In genomic region chr2:62034715-62035114, GRCh38 we compare ENCODE assay signal across 22 cellular contexts.
"Had no signal": no experiment of that assay in that cellular context is flagged by ENCODE, and none has a peak within 500 bp of the region (broad histone marks: within the 10 kb centered on the region; RNA-seq: fewer than 3 reads in every experiment).

No MANE protein-coding gene starts in this region.

- H2AFZ ChIP-seq: hepatocyte had no signal

- H3K4me3 ChIP-seq: esophagus muscularis mucosa, hepatocyte, lung, spleen, testis, tibial nerve had no signal

- H3K27ac Mint-ChIP-seq: dendritic cell treated with granulocyte-macrophage colony-stimulating factor and Interleukin-4, amounts not matched to agents 40 ng/mL and 50 ng/mL, for 4 days; effector memory CD8-positive, alpha-beta T cell; naive thymus-derived CD4-positive, alpha-beta T cell; nephron progenitor cell; stimulated activated memory B cell treated with anti-CD40 and anti-IgM and Interleukin-4, amounts not matched to agents 10 μg/mL and 1 μg/mL and 100 μg/mL, for 72 hours; stimulated activated naive CD8-positive, alpha-beta T cell treated with anti-CD3 and anti-CD28 coated beads, Interleukin-15, amount 100 ng/mL, for 72 hours had no signal

- H3K4me1 ChIP-seq: esophagus muscularis mucosa, testis, tibial nerve had no signal

- H3K4me2 ChIP-seq: hepatocyte had no signal

- H3K9me3 ChIP-seq: esophagus muscularis mucosa, spleen, testis, tibial nerve had no signal

- DNase-seq: effector memory CD8-positive, alpha-beta T cell; foreskin keratinocyte; head of caudate nucleus; left colon; left ventricle myocardium superior; mesendoderm; naive thymus-derived CD4-positive, alpha-beta T cell; nephron progenitor cell; spleen; stimulated activated CD4-positive, alpha-beta T cell treated with anti-CD3 and anti-CD28 coated beads, Interleukin-15, amount 100 ng/mL, for 24 hours; stimulated activated CD4-positive, alpha-beta T cell treated with anti-CD3 and anti-CD28 coated beads, Interleukin-1b, Interleukin-23, amount 100 ng/mL, for 48 hours; stimulated activated CD4-positive, alpha-beta T cell treated with anti-CD3 and anti-CD28 coated beads, Interleukin-4, amount 100 ng/mL, for 24 hours; stimulated activated naive CD8-positive, alpha-beta T cell treated with anti-CD3 and anti-CD28 coated beads, Interleukin-15, amount 100 ng/mL, for 72 hours; testis had no signal

- H3K27ac ChIP-seq: epithelial cell of prostate, esophagus muscularis mucosa, foreskin keratinocyte, hepatocyte, spleen, testis, tibial nerve had no signal

- H3K27me3 Mint-ChIP-seq: dendritic cell treated with granulocyte-macrophage colony-stimulating factor and Interleukin-4, amounts not matched to agents 40 ng/mL and 50 ng/mL, for 4 days; effector memory CD8-positive, alpha-beta T cell; naive thymus-derived CD4-positive, alpha-beta T cell; stimulated activated memory B cell treated with anti-CD40 and anti-IgM and Interleukin-4, amounts not matched to agents 10 μg/mL and 1 μg/mL and 100 μg/mL, for 72 hours; stimulated activated naive CD8-positive, alpha-beta T cell treated with anti-CD3 and anti-CD28 coated beads, Interleukin-15, amount 100 ng/mL, for 72 hours had no signal

- H3K4me3 Mint-ChIP-seq: dendritic cell treated with granulocyte-macrophage colony-stimulating factor and Interleukin-4, amounts not matched to agents 40 ng/mL and 50 ng/mL, for 4 days; effector memory CD8-positive, alpha-beta T cell; naive thymus-derived CD4-positive, alpha-beta T cell; nephron progenitor cell; stimulated activated memory B cell treated with anti-CD40 and anti-IgM and Interleukin-4, amounts not matched to agents 10 μg/mL and 1 μg/mL and 100 μg/mL, for 72 hours; stimulated activated naive CD8-positive, alpha-beta T cell treated with anti-CD3 and anti-CD28 coated beads, Interleukin-15, amount 100 ng/mL, for 72 hours had no signal

- H3K9me3 Mint-ChIP-seq: dendritic cell treated with granulocyte-macrophage colony-stimulating factor and Interleukin-4, amounts not matched to agents 40 ng/mL and 50 ng/mL, for 4 days; effector memory CD8-positive, alpha-beta T cell; naive thymus-derived CD4-positive, alpha-beta T cell; nephron progenitor cell; stimulated activated naive CD8-positive, alpha-beta T cell treated with anti-CD3 and anti-CD28 coated beads, Interleukin-15, amount 100 ng/mL, for 72 hours had no signal

- H3K36me3 ChIP-seq: esophagus muscularis mucosa, spleen, tibial nerve had no signal

- H3K27me3 ChIP-seq: esophagus muscularis mucosa, foreskin keratinocyte, hepatocyte, spleen, testis, tibial nerve had no signal

- ATAC-seq: effector memory CD8-positive, alpha-beta T cell; foreskin keratinocyte; left ventricle myocardium superior; naive thymus-derived CD4-positive, alpha-beta T cell; sciatic nerve; stimulated activated memory B cell treated with anti-CD40 and anti-IgM and Interleukin-4, amounts not matched to agents 10 μg/mL and 1 μg/mL and 100 μg/mL, for 72 hours; stimulated activated naive CD8-positive, alpha-beta T cell treated with anti-CD3 and anti-CD28 coated beads, Interleukin-15, amount 100 ng/mL, for 72 hours had no signal
